In the genomic region with DNA sequence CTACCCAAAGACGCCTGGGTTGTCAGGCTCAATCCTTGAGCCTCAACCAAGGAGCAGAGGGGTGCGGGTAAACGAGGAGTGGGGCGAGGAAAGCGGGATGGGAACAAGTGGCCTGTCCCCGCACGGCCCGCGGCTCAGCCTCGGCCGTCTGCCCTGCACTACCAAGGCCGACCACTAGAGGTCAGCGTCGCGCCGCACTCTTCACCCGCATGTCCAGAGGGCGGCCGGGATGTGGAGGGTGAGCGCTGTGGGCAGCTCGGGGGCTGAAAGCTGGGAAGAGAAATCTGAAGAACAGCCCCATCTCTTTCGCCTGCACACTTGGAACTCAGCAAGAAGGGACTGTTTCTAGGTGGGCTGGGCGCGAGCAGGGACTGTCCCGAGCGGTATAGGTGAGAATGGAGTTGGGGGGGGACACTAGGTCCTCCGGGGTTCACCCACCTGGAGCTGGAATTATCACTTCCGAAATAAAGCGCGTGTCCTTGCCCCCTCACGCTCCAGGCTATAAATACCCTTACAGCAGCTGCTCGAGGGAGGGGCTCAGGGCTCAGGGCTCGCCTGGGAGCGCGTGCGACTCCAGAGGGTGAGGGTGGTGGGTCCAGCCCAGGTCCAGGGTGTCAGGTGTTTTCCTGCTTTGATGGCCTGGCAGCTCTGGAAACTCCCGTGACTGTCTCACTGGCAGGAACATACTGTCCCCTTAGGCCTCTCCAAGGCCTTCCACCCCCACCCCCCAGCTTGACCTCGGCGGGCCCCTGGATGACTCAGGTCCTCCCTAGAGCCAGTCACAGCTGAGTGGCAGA, we compare ENCODE assay signal across 8 cellular contexts. TPM values are rescaled to one million over a fixed set of nuclear protein-coding genes. Genes with fewer than 3 reads are reported as not detected.
A peak's percentile ranks its signal among the peaks of the same experiment; 100 is the strongest.
DNase-seq lines count a peak whose midpoint lies in the region; FAIRE-seq and TF ChIP-seq lines count a peak whose summit lies in the region.

No MANE protein-coding gene starts in this region.

- H3K4me2 ChIP-seq in hepatocyte, result peak overlapping the region; percentile 99

- peak overlapping the region; percentile 75 for H2AFZ ChIP-seq in hepatocyte

- H3K79me2 ChIP-seq in hepatocyte, result no peaks in the 10 kb centered on the region

- TF ChIP-seq POLR2A in H54 (IDR thresholded peaks at IDR 0.05; ENCODE audit: low read depth, low read length) (no peak), vagina (IDR thresholded peaks at IDR 0.05) (no peak)

- intact Hi-C loops in vagina (cut with DNase I), result loop anchor here (10.0 kb wide), 1 partner anchor 129 kb away; the partner anchor contains the start of genes C1orf232 and ZNF593

- no peaks in the 10 kb centered on the region for H3K9me3 ChIP-seq in hepatocyte (ENCODE audit: low read depth)
- no peaks in the 10 kb centered on the region for H3K9me3 ChIP-seq in vagina

- no peaks in the 10 kb centered on the region for H3K9me2 ChIP-seq in hepatocyte (replicated peaks; ENCODE audit: insufficient read depth)

- no peaks in the 10 kb centered on the region for H4K20me1 ChIP-seq in hepatocyte (ENCODE audit: insufficient read depth, poor library complexity, severe bottlenecking)

- H3K4me1 ChIP-seq in hepatocyte (ENCODE audit: insufficient read depth) (peaks cover 9% of the 10 kb centered on the region), vagina (peaks cover 13% of the 10 kb centered on the region)

- H3K27me3 ChIP-seq in hepatocyte, result no peaks in the 10 kb centered on the region
- no peaks in the 10 kb centered on the region for H3K27me3 ChIP-seq in vagina

- H3K27ac ChIP-seq in hepatocyte (peak overlapping the region; percentile 95), vagina (peak overlapping the region; percentile 85)

- DNase-seq in H54 (ENCODE audit: insufficient read length, low spot score) (peak; percentile 65), LNCaP clone FGC (ENCODE audit: low read depth) (no peak), T-helper 9 cell (peak; percentile 77), astrocyte of the cerebellum (ENCODE audit: low read depth) (peak; percentile 23), hepatocyte (ENCODE audit: low spot score) (peak; percentile 89), renal cortical epithelial cell (ENCODE audit: low read depth) (peak; percentile 86), vagina (ENCODE audit: extremely low spot score in 2 of 2) (no peak)

- peak overlapping the region; percentile 75; the same call in 1 of the 2 replicates for H3K4me3 ChIP-seq in GM08714 (ENCODE audit: low read length)
- H3K4me3 ChIP-seq in LNCaP clone FGC (ENCODE audit: low read depth, low read length), result peak overlapping the region; percentile 63
- H3K4me3 ChIP-seq in astrocyte of the cerebellum (ENCODE audit: low read depth, low read length), result peak overlapping the region; percentile 90
- peak overlapping the region; percentile 98 for H3K4me3 ChIP-seq in hepatocyte
- peak overlapping the region; percentile 75 to 79 for H3K4me3 ChIP-seq in vagina

- in situ Hi-C loops in astrocyte of the cerebellum (cut with HindIII; ENCODE audit: low sequenced_read_pairs), result no loop called here

- no peak for FAIRE-seq in H54 (lab: Jason Lieb, UNC)

- WGBS in hepatocyte (ENCODE audit: low lambda C conversion rate, missing lambda C conversion rate), result 15% methylated on average over 38 of the region's 39 CpGs

- TF ChIP-seq CTCF in LNCaP clone FGC (IDR thresholded peaks at IDR 0.05; ENCODE audit: control insufficient read depth, extremely low read depth, insufficient read depth) (peak; percentile 88), astrocyte of the cerebellum (IDR thresholded peaks at IDR 0.05; ENCODE audit: low read depth, low read length, missing control alignments) (peak; percentile 98), hepatocyte (IDR thresholded peaks at IDR 0.05; ENCODE audit: poor library complexity) (peak; percentile 99), vagina (IDR thresholded peaks at IDR 0.05) (peak; percentile 98 to 99 (median 98))

- H3K36me3 ChIP-seq in hepatocyte (replicated peaks; ENCODE audit: insufficient read depth, low read depth), result no peaks in the 10 kb centered on the region
- no peaks in the 10 kb centered on the region for H3K36me3 ChIP-seq in vagina

RNA-seq across cellular contexts. Expression of gene SLC30A2, which starts 9.8 kb away (rescaled TPM):
- total RNA-seq in hepatocyte (1.8 and 6.6 TPM in 2 replicates), renal cortical epithelial cell (1.1 and 1.4 TPM in 2 replicates), vagina (not detected)
- 4.5 and 4.8 TPM in 2 replicates for polyA plus RNA-seq in hepatocyte

RNA-seq across cellular contexts. Expression of gene EXTL1, which starts 14.6 kb away (rescaled TPM):
- total RNA-seq in hepatocyte (0.17 and 0.84 TPM in 2 replicates), renal cortical epithelial cell (0.05 TPM in 1 of 2 replicates, not detected in the other), vagina (0.74 TPM)
- 1.3 and 1.6 TPM in 2 replicates for polyA plus RNA-seq in hepatocyte

RNA-seq across cellular contexts. Expression of gene TRIM63, which starts 31.3 kb away (rescaled TPM):
- total RNA-seq in hepatocyte, result 2.9 and 5.7 TPM in 2 replicates
- 8.2 and 9.5 TPM in 2 replicates for polyA plus RNA-seq in hepatocyte
- not detected in 2 replicates for total RNA-seq in renal cortical epithelial cell
- not detected for total RNA-seq in vagina

RNA-seq across cellular contexts. Expression of gene PAFAH2, which starts 38.3 kb away (rescaled TPM):
- total RNA-seq in hepatocyte, result 19.6 and 24.6 TPM in 2 replicates
- polyA plus RNA-seq in hepatocyte, result 22.7 TPM in 2 replicates
- 14.8 and 18.5 TPM in 2 replicates for total RNA-seq in renal cortical epithelial cell
- 7.1 TPM for total RNA-seq in vagina

Comparison
In these comparisons a context has a peak if more than half of its experiments do, and no peak if none do; other contexts are left out.
1. DNase-seq: peak in H54 (single experiment), T-helper 9 cell (single experiment), astrocyte of the cerebellum (single experiment), hepatocyte (single experiment) and renal cortical epithelial cell (single experiment); none in LNCaP clone FGC (single experiment) and vagina (0 of 2).
2. Peak in every context shown above with its lines, with median percentiles within 50 percentile points of each other: H3K4me3 ChIP-seq and CTCF ChIP-seq.